3 cellular contexts compared by ENCODE assay signal in the genomic region with DNA sequence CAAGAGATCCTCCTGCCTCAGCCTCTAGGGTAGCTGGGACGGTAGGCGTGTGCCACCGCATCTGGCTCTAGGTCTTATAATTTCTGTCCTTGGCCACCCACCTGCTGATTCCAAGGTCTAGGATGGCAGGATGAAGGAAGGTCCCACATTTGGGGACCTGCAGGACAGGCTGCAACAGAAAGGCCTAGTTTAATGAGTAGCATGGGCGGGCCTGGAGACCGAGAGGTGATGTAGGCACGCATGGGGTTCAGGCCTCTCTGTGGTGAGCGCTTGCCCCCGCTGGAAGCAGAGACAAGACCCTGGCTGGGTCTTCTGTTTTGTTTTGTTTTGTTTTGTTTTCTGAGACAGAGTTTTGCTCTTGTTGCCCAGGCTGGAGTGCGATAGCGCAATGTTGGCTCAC.
A peak's percentile ranks its signal among the peaks of the same experiment; 100 is the strongest.
TF ChIP-seq lines count a peak whose summit lies in the region.

No MANE protein-coding gene starts in this region.

TF ChIP-seq in liver, 16 proteins besides CTCF, POLR2A, EP300 and RAD21:
- TF ChIP-seq SP1 (IDR thresholded peaks at IDR 0.05) (no peak), NR2F2 (IDR thresholded peaks at IDR 0.05) (no peak), GABPA (IDR thresholded peaks at IDR 0.05 in 1 of 2, conservative IDR thresholded peaks at IDR 0.05 in 1 of 2) (no peak), JUND (IDR thresholded peaks at IDR 0.05) (no peak), RXRA (IDR thresholded peaks at IDR 0.05) (no peak), HNF4A (conservative IDR thresholded peaks at IDR 0.05) (no peak), FOXA1 (IDR thresholded peaks at IDR 0.05) (no peak), HNF4G (IDR thresholded peaks at IDR 0.05) (no peak), EGR1 (IDR thresholded peaks at IDR 0.05; ENCODE audit: low read depth in 2 of 2) (no peak), TAF1 (conservative IDR thresholded peaks at IDR 0.05) (no peak), YY1 (IDR thresholded peaks at IDR 0.05) (no peak), FOXA2 (IDR thresholded peaks at IDR 0.05) (no peak)
- TF ChIP-seq, protein P1, sequence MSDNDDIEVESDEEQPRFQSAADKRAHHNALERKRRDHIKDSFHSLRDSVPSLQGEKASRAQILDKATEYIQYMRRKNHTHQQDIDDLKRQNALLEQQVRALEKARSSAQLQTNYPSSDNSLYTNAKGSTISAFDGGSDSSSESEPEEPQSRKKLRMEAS (IDR thresholded peaks at IDR 0.05), result no peak
- TF ChIP-seq, protein P2, sequence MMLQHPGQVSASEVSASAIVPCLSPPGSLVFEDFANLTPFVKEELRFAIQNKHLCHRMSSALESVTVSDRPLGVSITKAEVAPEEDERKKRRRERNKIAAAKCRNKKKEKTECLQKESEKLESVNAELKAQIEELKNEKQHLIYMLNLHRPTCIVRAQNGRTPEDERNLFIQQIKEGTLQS (IDR thresholded peaks at IDR 0.05), result no peak
- TF ChIP-seq, protein P3, sequence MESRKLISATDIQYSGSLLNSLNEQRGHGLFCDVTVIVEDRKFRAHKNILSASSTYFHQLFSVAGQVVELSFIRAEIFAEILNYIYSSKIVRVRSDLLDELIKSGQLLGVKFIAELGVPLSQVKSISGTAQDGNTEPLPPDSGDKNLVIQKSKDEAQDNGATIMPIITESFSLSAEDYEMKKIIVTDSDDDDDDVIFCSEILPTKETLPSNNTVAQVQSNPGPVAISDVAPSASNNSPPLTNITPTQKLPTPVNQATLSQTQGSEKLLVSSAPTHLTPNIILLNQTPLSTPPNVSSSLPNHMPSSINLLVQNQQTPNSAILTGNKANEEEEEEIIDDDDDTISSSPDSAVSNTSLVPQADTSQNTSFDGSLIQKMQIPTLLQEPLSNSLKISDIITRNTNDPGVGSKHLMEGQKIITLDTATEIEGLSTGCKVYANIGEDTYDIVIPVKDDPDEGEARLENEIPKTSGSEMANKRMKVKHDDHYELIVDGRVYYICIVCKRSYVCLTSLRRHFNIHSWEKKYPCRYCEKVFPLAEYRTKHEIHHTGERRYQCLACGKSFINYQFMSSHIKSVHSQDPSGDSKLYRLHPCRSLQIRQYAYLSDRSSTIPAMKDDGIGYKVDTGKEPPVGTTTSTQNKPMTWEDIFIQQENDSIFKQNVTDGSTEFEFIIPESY (IDR thresholded peaks at IDR 0.05), result no peak
- TF ChIP-seq, protein P4, sequence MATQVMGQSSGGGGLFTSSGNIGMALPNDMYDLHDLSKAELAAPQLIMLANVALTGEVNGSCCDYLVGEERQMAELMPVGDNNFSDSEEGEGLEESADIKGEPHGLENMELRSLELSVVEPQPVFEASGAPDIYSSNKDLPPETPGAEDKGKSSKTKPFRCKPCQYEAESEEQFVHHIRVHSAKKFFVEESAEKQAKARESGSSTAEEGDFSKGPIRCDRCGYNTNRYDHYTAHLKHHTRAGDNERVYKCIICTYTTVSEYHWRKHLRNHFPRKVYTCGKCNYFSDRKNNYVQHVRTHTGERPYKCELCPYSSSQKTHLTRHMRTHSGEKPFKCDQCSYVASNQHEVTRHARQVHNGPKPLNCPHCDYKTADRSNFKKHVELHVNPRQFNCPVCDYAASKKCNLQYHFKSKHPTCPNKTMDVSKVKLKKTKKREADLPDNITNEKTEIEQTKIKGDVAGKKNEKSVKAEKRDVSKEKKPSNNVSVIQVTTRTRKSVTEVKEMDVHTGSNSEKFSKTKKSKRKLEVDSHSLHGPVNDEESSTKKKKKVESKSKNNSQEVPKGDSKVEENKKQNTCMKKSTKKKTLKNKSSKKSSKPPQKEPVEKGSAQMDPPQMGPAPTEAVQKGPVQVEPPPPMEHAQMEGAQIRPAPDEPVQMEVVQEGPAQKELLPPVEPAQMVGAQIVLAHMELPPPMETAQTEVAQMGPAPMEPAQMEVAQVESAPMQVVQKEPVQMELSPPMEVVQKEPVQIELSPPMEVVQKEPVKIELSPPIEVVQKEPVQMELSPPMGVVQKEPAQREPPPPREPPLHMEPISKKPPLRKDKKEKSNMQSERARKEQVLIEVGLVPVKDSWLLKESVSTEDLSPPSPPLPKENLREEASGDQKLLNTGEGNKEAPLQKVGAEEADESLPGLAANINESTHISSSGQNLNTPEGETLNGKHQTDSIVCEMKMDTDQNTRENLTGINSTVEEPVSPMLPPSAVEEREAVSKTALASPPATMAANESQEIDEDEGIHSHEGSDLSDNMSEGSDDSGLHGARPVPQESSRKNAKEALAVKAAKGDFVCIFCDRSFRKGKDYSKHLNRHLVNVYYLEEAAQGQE (IDR thresholded peaks at IDR 0.05), result no peak

TF ChIP-seq in HepG2, 621 proteins besides CTCF, POLR2A, EP300 and RAD21:
- TF ChIP-seq ZFP90 (CRISPR knock-in tag; IDR thresholded peaks at IDR 0.05; ENCODE audit: borderline replicate concordance) (no peak), ARNT (IDR thresholded peaks at IDR 0.05) (no peak), NFRKB (IDR thresholded peaks at IDR 0.05) (no peak), ZNF569 (CRISPR knock-in tag; IDR thresholded peaks at IDR 0.05; ENCODE audit: borderline replicate concordance) (no peak), CENPX (CRISPR knock-in tag; IDR thresholded peaks at IDR 0.05) (no peak), ZBTB1 (CRISPR knock-in tag; IDR thresholded peaks at IDR 0.05; ENCODE audit: borderline replicate concordance) (no peak), KDM1A (CRISPR knock-in tag; IDR thresholded peaks at IDR 0.05) (no peak), IKZF4 (CRISPR knock-in tag; IDR thresholded peaks at IDR 0.05; ENCODE audit: borderline replicate concordance, low read depth, not compliant biosample characterization) (no peak)
- TF ChIP-seq, protein P5, sequence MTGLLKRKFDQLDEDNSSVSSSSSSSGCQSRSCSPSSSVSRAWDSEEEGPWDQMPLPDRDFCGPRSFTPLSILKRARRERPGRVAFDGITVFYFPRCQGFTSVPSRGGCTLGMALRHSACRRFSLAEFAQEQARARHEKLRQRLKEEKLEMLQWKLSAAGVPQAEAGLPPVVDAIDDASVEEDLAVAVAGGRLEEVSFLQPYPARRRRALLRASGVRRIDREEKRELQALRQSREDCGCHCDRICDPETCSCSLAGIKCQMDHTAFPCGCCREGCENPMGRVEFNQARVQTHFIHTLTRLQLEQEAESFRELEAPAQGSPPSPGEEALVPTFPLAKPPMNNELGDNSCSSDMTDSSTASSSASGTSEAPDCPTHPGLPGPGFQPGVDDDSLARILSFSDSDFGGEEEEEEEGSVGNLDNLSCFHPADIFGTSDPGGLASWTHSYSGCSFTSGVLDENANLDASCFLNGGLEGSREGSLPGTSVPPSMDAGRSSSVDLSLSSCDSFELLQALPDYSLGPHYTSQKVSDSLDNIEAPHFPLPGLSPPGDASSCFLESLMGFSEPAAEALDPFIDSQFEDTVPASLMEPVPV (CRISPR knock-in tag; IDR thresholded peaks at IDR 0.05), result no peak
- TF ChIP-seq, protein P6, sequence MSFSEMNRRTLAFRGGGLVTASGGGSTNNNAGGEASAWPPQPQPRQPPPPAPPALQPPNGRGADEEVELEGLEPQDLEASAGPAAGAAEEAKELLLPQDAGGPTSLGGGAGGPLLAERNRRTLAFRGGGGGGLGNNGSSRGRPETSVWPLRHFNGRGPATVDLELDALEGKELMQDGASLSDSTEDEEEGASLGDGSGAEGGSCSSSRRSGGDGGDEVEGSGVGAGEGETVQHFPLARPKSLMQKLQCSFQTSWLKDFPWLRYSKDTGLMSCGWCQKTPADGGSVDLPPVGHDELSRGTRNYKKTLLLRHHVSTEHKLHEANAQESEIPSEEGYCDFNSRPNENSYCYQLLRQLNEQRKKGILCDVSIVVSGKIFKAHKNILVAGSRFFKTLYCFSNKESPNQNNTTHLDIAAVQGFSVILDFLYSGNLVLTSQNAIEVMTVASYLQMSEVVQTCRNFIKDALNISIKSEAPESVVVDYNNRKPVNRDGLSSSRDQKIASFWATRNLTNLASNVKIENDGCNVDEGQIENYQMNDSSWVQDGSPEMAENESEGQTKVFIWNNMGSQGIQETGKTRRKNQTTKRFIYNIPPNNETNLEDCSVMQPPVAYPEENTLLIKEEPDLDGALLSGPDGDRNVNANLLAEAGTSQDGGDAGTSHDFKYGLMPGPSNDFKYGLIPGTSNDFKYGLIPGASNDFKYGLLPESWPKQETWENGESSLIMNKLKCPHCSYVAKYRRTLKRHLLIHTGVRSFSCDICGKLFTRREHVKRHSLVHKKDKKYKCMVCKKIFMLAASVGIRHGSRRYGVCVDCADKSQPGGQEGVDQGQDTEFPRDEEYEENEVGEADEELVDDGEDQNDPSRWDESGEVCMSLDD (CRISPR knock-in tag; IDR thresholded peaks at IDR 0.05; ENCODE audit: borderline replicate concordance), result no peak

TF ChIP-seq in K562, 482 proteins besides CTCF, POLR2A, EP300 and RAD21:
- no peak for TF ChIP-seq BCOR (IDR thresholded peaks at IDR 0.05)
- no peak for TF ChIP-seq CAMTA2 (CRISPR knock-in tag; conservative IDR thresholded peaks at IDR 0.05)
- TF ChIP-seq ZFX (CRISPR knock-in tag; IDR thresholded peaks at IDR 0.05), result peak; percentile 25; the same call in 1 of the 2 replicates
- TF ChIP-seq, protein P7, sequence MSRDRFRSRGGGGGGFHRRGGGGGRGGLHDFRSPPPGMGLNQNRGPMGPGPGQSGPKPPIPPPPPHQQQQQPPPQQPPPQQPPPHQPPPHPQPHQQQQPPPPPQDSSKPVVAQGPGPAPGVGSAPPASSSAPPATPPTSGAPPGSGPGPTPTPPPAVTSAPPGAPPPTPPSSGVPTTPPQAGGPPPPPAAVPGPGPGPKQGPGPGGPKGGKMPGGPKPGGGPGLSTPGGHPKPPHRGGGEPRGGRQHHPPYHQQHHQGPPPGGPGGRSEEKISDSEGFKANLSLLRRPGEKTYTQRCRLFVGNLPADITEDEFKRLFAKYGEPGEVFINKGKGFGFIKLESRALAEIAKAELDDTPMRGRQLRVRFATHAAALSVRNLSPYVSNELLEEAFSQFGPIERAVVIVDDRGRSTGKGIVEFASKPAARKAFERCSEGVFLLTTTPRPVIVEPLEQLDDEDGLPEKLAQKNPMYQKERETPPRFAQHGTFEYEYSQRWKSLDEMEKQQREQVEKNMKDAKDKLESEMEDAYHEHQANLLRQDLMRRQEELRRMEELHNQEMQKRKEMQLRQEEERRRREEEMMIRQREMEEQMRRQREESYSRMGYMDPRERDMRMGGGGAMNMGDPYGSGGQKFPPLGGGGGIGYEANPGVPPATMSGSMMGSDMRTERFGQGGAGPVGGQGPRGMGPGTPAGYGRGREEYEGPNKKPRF (IDR thresholded peaks at IDR 0.05; ENCODE audit: low read depth, low read length), result no peak
- TF ChIP-seq NFXL1 (CRISPR knock-in tag; IDR thresholded peaks at IDR 0.05), result no peak
- no peak for TF ChIP-seq NR4A1 (CRISPR knock-in tag; IDR thresholded peaks at IDR 0.05)
- 0 out of 2 replicates have a peak, but pooled peaks have one; percentile 21 for TF ChIP-seq NR4A1 (tag; IDR thresholded peaks at IDR 0.05)
- TF ChIP-seq RBFOX2 (IDR thresholded peaks at IDR 0.05; ENCODE audit: low read depth, low read length), result peak; percentile 44
- no peak for TF ChIP-seq ZNF3 (CRISPR knock-in tag; IDR thresholded peaks at IDR 0.05)
- no peak for TF ChIP-seq TARDBP (IDR thresholded peaks at IDR 0.05)
- TF ChIP-seq DMBX1 (CRISPR knock-in tag; IDR thresholded peaks at IDR 0.05; ENCODE audit: borderline replicate concordance), result peak; percentile 24; the same call in 1 of the 2 replicates
- no peak for TF ChIP-seq NELFE (IDR thresholded peaks at IDR 0.05; ENCODE audit: insufficient read depth, insufficient read length)
- no peak for TF ChIP-seq DIDO1 (tag; IDR thresholded peaks at IDR 0.05; ENCODE audit: low read depth)
- TF ChIP-seq, protein P8, sequence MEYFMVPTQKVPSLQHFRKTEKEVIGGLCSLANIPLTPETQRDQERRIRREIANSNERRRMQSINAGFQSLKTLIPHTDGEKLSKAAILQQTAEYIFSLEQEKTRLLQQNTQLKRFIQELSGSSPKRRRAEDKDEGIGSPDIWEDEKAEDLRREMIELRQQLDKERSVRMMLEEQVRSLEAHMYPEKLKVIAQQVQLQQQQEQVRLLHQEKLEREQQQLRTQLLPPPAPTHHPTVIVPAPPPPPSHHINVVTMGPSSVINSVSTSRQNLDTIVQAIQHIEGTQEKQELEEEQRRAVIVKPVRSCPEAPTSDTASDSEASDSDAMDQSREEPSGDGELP (CRISPR knock-in tag; IDR thresholded peaks at IDR 0.05; ENCODE audit: borderline replicate concordance), result 0 out of 2 replicates have a peak, but pooled peaks have one; percentile 15
- no peak for TF ChIP-seq ARID1B (IDR thresholded peaks at IDR 0.05)
